8 cellular contexts compared by ENCODE assay signal in genomic region chr18:44678725-44679055, GRCh38. TPM values are rescaled to one million over a fixed set of nuclear protein-coding genes. Genes with fewer than 3 reads are reported as not detected.
A peak's percentile ranks its signal among the peaks of the same experiment; 100 is the strongest.
DNase-seq lines count a peak whose midpoint lies in the region; ATAC-seq, FAIRE-seq and TF ChIP-seq lines count a peak whose summit lies in the region.

No MANE protein-coding gene starts in this region.

- H4K8ac ChIP-seq in mesenchymal stem cell (ENCODE audit: low read length) = no peak overlapping the region

- peaks cover 15% of the 10 kb centered on the region for H3K4me1 ChIP-seq in astrocyte (ENCODE audit: insufficient read depth, low read length)
- H3K4me1 ChIP-seq in mesenchymal stem cell (ENCODE audit: control insufficient read depth, insufficient read depth, low read depth, low read length) = peaks cover 7% of the 10 kb centered on the region
- H3K4me1 ChIP-seq in tibial nerve = peaks cover 0 to 32% (median 2%) of the 10 kb centered on the region in 4 donors

- H2BK12ac ChIP-seq in mesenchymal stem cell (ENCODE audit: low read length in 2 of 2) = no peak overlapping the region

- FAIRE-seq in astrocyte (lab: Jason Lieb, UNC) = no peak

- H3K27ac ChIP-seq in astrocyte (ENCODE audit: low read depth, low read length) = no peak overlapping the region
- H3K27ac ChIP-seq in mesenchymal stem cell (ENCODE audit: low read length, poor library complexity, severe bottlenecking) = no peak overlapping the region
- H3K27ac ChIP-seq in tibial nerve = peak overlapping the region in 3 of 4 donors; percentile 22 to 95 (median 73)

- TF ChIP-seq EP300 in tibial nerve (IDR thresholded peaks at IDR 0.05) = no peak

- H3K4ac ChIP-seq in mesenchymal stem cell (ENCODE audit: low read depth in 1 of 2, low read length in 2 of 2) = no peak overlapping the region

- H3K36me3 ChIP-seq in astrocyte (ENCODE audit: insufficient read depth, low read length) (no peaks in the 10 kb centered on the region), mesenchymal stem cell (ENCODE audit: control insufficient read depth in 1 of 2, insufficient read depth in 2 of 2, low read depth in 1 of 2, low read length in 2 of 2) (no peaks in the 10 kb centered on the region), tibial nerve (no peaks in the 10 kb centered on the region)

- no peak overlapping the region for H3K27ac Mint-ChIP-seq in activated naive CD4-positive, alpha-beta T cell treated with anti-CD3 and anti-CD28 coated beads, Interleukin-2, amount 50 U/mL, for 24 hours
- H3K27ac Mint-ChIP-seq in astrocyte (ENCODE audit: unreplicated experiment) = peak overlapping the region; percentile 18

- no peaks in the 10 kb centered on the region for H3K36me3 Mint-ChIP-seq in activated naive CD4-positive, alpha-beta T cell treated with anti-CD3 and anti-CD28 coated beads, Interleukin-2, amount 50 U/mL, for 24 hours
- no peaks in the 10 kb centered on the region for H3K36me3 Mint-ChIP-seq in astrocyte (ENCODE audit: low read depth, unreplicated experiment)

- H3K4me2 ChIP-seq in astrocyte (ENCODE audit: low read length) (peak overlapping the region; percentile 100), mesenchymal stem cell (ENCODE audit: low read length, poor library complexity, severe bottlenecking) (peak overlapping the region; percentile 52)

- H4K20me1 ChIP-seq in astrocyte (ENCODE audit: insufficient read depth, low read length) = no peaks in the 10 kb centered on the region

- H2AK5ac ChIP-seq in mesenchymal stem cell (ENCODE audit: low read length, severe bottlenecking) = no peak overlapping the region

- H3K9me3 ChIP-seq in astrocyte (ENCODE audit: insufficient read depth, low read depth, low read length) (no peaks in the 10 kb centered on the region), mesenchymal stem cell (ENCODE audit: control insufficient read depth, low read length) (no peaks in the 10 kb centered on the region), tibial nerve (no peaks in the 10 kb centered on the region)

- no peak overlapping the region for H2BK120ac ChIP-seq in mesenchymal stem cell (ENCODE audit: low read depth, low read length)

- H3K9ac ChIP-seq in astrocyte (ENCODE audit: low read length) (no peak overlapping the region), mesenchymal stem cell (ENCODE audit: low read length) (peak overlapping the region; percentile 93)

- no peak for ATAC-seq in HG03469 (IDR thresholded peaks at IDR 0.05; ENCODE audit: unreplicated experiment)

- peaks cover 3% of the 10 kb centered on the region for H3K4me1 Mint-ChIP-seq in activated naive CD4-positive, alpha-beta T cell treated with anti-CD3 and anti-CD28 coated beads, Interleukin-2, amount 50 U/mL, for 24 hours
- H3K4me1 Mint-ChIP-seq in astrocyte (ENCODE audit: low read depth, unreplicated experiment) = peaks cover 3% of the 10 kb centered on the region

- no peak for TF ChIP-seq POLR2A in tibial nerve (IDR thresholded peaks at IDR 0.05)

- H2AFZ ChIP-seq in astrocyte (ENCODE audit: low read depth, low read length) = peak overlapping the region; percentile 50
- H2AFZ ChIP-seq in mesenchymal stem cell (ENCODE audit: low read depth, low read length) = no peak overlapping the region

- no peaks in the 10 kb centered on the region for H3K9me3 Mint-ChIP-seq in activated naive CD4-positive, alpha-beta T cell treated with anti-CD3 and anti-CD28 coated beads, Interleukin-2, amount 50 U/mL, for 24 hours
- H3K9me3 Mint-ChIP-seq in astrocyte (ENCODE audit: unreplicated experiment) = no peaks in the 10 kb centered on the region

- peaks cover 4% of the 10 kb centered on the region for H3K79me1 ChIP-seq in mesenchymal stem cell (replicated peaks; ENCODE audit: low read length, poor library complexity, severe bottlenecking)

- peak overlapping the region; percentile 67 for H3K4me3 Mint-ChIP-seq in activated naive CD4-positive, alpha-beta T cell treated with anti-CD3 and anti-CD28 coated beads, Interleukin-2, amount 50 U/mL, for 24 hours
- peak overlapping the region; percentile 78 for H3K4me3 Mint-ChIP-seq in astrocyte (ENCODE audit: unreplicated experiment)

- no peak overlapping the region for H4K91ac ChIP-seq in mesenchymal stem cell (ENCODE audit: low read length)

- H3K27me3 Mint-ChIP-seq in activated naive CD4-positive, alpha-beta T cell treated with anti-CD3 and anti-CD28 coated beads, Interleukin-2, amount 50 U/mL, for 24 hours = peaks cover 24% of the 10 kb centered on the region
- H3K27me3 Mint-ChIP-seq in astrocyte (ENCODE audit: low read depth, unreplicated experiment) = peaks cover 2% of the 10 kb centered on the region

- no peak overlapping the region for H3K14ac ChIP-seq in mesenchymal stem cell (ENCODE audit: low read length in 2 of 2)

- TF ChIP-seq CTCF in astrocyte (IDR thresholded peaks at IDR 0.05; ENCODE audit: insufficient read depth, low read depth, low read length) (no peak), tibial nerve (IDR thresholded peaks at IDR 0.05) (no peak)

- H3K27me3 ChIP-seq in astrocyte (ENCODE audit: insufficient read depth, low read length) (peaks cover 9% of the 10 kb centered on the region), mesenchymal stem cell (ENCODE audit: control insufficient read depth in 1 of 2, insufficient read depth in 1 of 2, low read length in 2 of 2) (no peaks in the 10 kb centered on the region), tibial nerve (no peaks in the 10 kb centered on the region)

- peak overlapping the region; percentile 67 for H3K4me3 ChIP-seq in astrocyte (ENCODE audit: insufficient read depth, low read depth, low read length)
- peak overlapping the region; percentile 73 to 81 for H3K4me3 ChIP-seq in mesenchymal stem cell (ENCODE audit: insufficient read depth in 1 of 2, low read depth in 1 of 2, low read length in 2 of 2)
- peak overlapping the region; percentile 53 to 75 (median 60) for H3K4me3 ChIP-seq in tibial nerve

- H2BK15ac ChIP-seq in mesenchymal stem cell (ENCODE audit: low read depth, poor library complexity, severe bottlenecking) = no peak overlapping the region

- H2BK5ac ChIP-seq in mesenchymal stem cell (ENCODE audit: low read depth, low read length, poor library complexity, severe bottlenecking) = no peak overlapping the region

- no peak for DNase-seq in activated naive CD4-positive, alpha-beta T cell treated with anti-CD3 and anti-CD28 coated beads, Interleukin-2, amount 50 U/mL, for 16 hours
- DNase-seq in astrocyte (ENCODE audit: low read depth) (no peak), mesenchymal stem cell (no peak), tibial nerve (ENCODE audit: low spot score in 2 of 2) (no peak), nucleus accumbens (lab: John Stamatoyannopoulos, UW) (no peak), EL (no peak)

- H3K79me2 ChIP-seq in astrocyte (ENCODE audit: insufficient read depth, low read length) = no peaks in the 10 kb centered on the region

- H3K23ac ChIP-seq in mesenchymal stem cell (ENCODE audit: low read length in 2 of 2) = no peak overlapping the region

- H3K18ac ChIP-seq in mesenchymal stem cell (ENCODE audit: low read depth in 1 of 2, low read length in 2 of 2) = no peak overlapping the region

- WGBS in mesenchymal stem cell = 12% methylated on average over 5 of the region's 7 CpGs
- 15% methylated on average over 7 of the region's 7 CpGs for WGBS in tibial nerve, 2 donors

RNA-seq across cellular contexts. Expression of gene SETBP1, which starts 2.0 kb away (rescaled TPM):
- total RNA-seq in astrocyte (8.5 and 12.4 TPM in 2 replicates), tibial nerve (10 to 100 TPM; 26.2 to 40.8 (median 33.6) TPM)
- polyA plus RNA-seq in mesenchymal stem cell (2013, experiment 1 of 2) = 4.5 TPM
- polyA plus RNA-seq in mesenchymal stem cell (2013, experiment 2 of 2) = 4.5 TPM

Comparison
In these comparisons a context has a peak if more than half of its experiments do, and no peak if none do; other contexts are left out.
1. H3K27ac ChIP-seq: peak in tibial nerve (3 of 4); none in astrocyte (single experiment) and mesenchymal stem cell (single experiment).
2. Peak in every context shown above with its lines, with median percentiles within 50 percentile points of each other: H3K4me3 ChIP-seq.